ENCODE assay signal across 12 cellular contexts in the genomic region with DNA sequence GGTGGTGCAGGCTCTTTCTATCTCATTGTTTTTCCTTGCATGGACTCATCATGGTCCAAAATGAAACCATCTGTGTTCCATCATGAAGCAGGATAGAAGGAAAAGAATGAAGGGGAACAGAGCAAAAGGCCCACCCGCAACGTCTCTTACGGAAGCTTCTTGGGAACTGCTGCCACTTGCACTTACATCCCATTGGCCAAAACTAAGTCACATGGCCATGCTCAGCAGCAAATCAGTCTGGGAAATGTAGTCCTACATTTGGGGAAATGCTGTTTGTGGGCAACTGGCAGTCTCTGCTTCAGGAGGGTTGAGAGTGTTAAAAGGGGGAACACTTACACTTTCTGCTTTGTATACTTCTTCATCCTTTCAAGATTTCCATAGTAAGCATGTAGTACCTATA.
DNase-seq lines count a peak whose midpoint lies in the region; ATAC-seq, FAIRE-seq and TF ChIP-seq lines count a peak whose summit lies in the region.
"Had no signal": no experiment of that assay in that cellular context is flagged by ENCODE, and none has a peak within 500 bp of the region (broad histone marks: within the 10 kb centered on the region; RNA-seq: fewer than 3 reads in every experiment).

No MANE protein-coding gene starts in this region.

- no peaks in the 10 kb centered on the region for H3K9me3 ChIP-seq in left lung
- H3K9me3 ChIP-seq in CD8-positive, alpha-beta T cell (ENCODE audit: low read length) = no peaks in the 10 kb centered on the region

- DNase-seq in OCI-M1 (lab: John Stamatoyannopoulos, UW) (peak; percentile 43), left lung (no peak), GM10248 (ENCODE audit: extremely low spot score) (no peak), D721Med (ENCODE audit: insufficient read length, low spot score) (no peak)
- DNase-seq in activated CD4-positive, alpha-beta T cell treated with anti-CD3 and anti-CD28 coated beads for 1 hour = no peak
- no peak for DNase-seq in CD8-positive, alpha-beta T cell
- DNase-seq: activated CD4-positive, alpha-beta T cell treated with anti-CD3 and anti-CD28 coated beads for 4 hours; cerebellar nuclear complex; midbrain; stimulated activated CD4-positive, alpha-beta T cell treated with anti-CD3 and anti-CD28 coated beads, Interleukin-4, amount 100 ng/mL, for 1 hour had no signal

- no peak overlapping the region for H3K4me3 Mint-ChIP-seq in CD8-positive, alpha-beta T cell

- peaks cover 0 to 5% of the 10 kb centered on the region in 2 donors for H3K27me3 ChIP-seq in left lung
- H3K27me3 ChIP-seq in CD8-positive, alpha-beta T cell (ENCODE audit: insufficient read depth, low read length) = no peaks in the 10 kb centered on the region

- intact Hi-C loops in left lung (cut with DNase I) = no loop called here
- intact Hi-C loops in CD8-positive, alpha-beta T cell (cut with DNase I, micrococcal nuclease) = loop anchor here in 1 of 2 experiments (5.0 kb wide), 1 partner anchor 1066 kb away; no protein-coding TSS in a partner anchor

- ATAC-seq in GM18508 (IDR thresholded peaks at IDR 0.05; ENCODE audit: insufficient read depth, unreplicated experiment) (peak; percentile 68), HG02759 (IDR thresholded peaks at IDR 0.05; ENCODE audit: unreplicated experiment) (peak; percentile 61), left lung (peak; percentile 43)
- no peak for ATAC-seq in CD8-positive, alpha-beta T cell

- TF ChIP-seq CTCF in left lung (IDR thresholded peaks at IDR 0.05) = no peak
- TF ChIP-seq CTCF in GM10248 (IDR thresholded peaks at IDR 0.05; ENCODE audit: control extremely low read depth, extremely low read depth, low read depth, missing control alignments) = no peak
- TF ChIP-seq CTCF in D721Med (IDR thresholded peaks at IDR 0.05; ENCODE audit: insufficient read depth, missing control alignments) = no peak
- TF ChIP-seq CTCF in CD8-positive, alpha-beta T cell (IDR thresholded peaks at IDR 0.05) = no peak

- no peaks in the 10 kb centered on the region for H3K9me3 Mint-ChIP-seq in CD8-positive, alpha-beta T cell

- H3K36me3 Mint-ChIP-seq in CD8-positive, alpha-beta T cell = no peaks in the 10 kb centered on the region

- no peaks in the 10 kb centered on the region for H3K4me1 Mint-ChIP-seq in CD8-positive, alpha-beta T cell (ENCODE audit: low read depth)

- no peak overlapping the region for H3K27ac Mint-ChIP-seq in CD8-positive, alpha-beta T cell

- no peak overlapping the region for H3K4me3 ChIP-seq in left lung
- H3K4me3 ChIP-seq in CD8-positive, alpha-beta T cell (ENCODE audit: low read depth, low read length) = no peak overlapping the region

- POLR2A ChIA-PET in GM10248 (lab: Yijun Ruan, JAX) = no interaction called here
- POLR2A ChIA-PET in CD8-positive, alpha-beta T cell (lab: Charles Lee) = no interaction called here

- H3K27ac ChIP-seq in left lung = no peak overlapping the region
- H3K27ac ChIP-seq in CD8-positive, alpha-beta T cell (ENCODE audit: low read depth, low read length) = no peak overlapping the region

- no peak for FAIRE-seq in D721Med (lab: Jason Lieb, UNC)

- CTCF ChIA-PET in GM10248 (lab: Yijun Ruan, JAX) = interaction anchor here (1.0 to 1.4 kb wide), 2 partner anchors 20 to 22 kb away, joined by 3 read pairs; no protein-coding TSS in a partner anchor
- CTCF ChIA-PET in CD8-positive, alpha-beta T cell (lab: Charles Lee) = no interaction called here

- H3K4me1 ChIP-seq in left lung = no peaks in the 10 kb centered on the region
- H3K4me1 ChIP-seq in CD8-positive, alpha-beta T cell (ENCODE audit: insufficient read depth, low read length) = no peaks in the 10 kb centered on the region

- H3K27me3 Mint-ChIP-seq in CD8-positive, alpha-beta T cell (ENCODE audit: low read depth) = peaks cover 2% of the 10 kb centered on the region

- no peaks in the 10 kb centered on the region for H3K36me3 ChIP-seq in left lung
- no peaks in the 10 kb centered on the region for H3K36me3 ChIP-seq in CD8-positive, alpha-beta T cell (ENCODE audit: insufficient read depth, low read length)
